Comparison of ENCODE assay signal across 2 cellular contexts in genomic region chr14:45133683-45134050, GRCh38.
TF ChIP-seq lines count a peak whose summit lies in the region.

No MANE protein-coding gene starts in this region.

TF ChIP-seq in GM23338, 12 proteins besides CTCF, POLR2A, EP300 and RAD21 (continued from another document):
- no peak for TF ChIP-seq REST (IDR thresholded peaks at IDR 0.05; ENCODE audit: unreplicated experiment)

TF ChIP-seq in WTC11, 78 proteins besides CTCF, POLR2A, EP300 and RAD21 (continued from another document):
- TF ChIP-seq USF2 (CRISPR knock-in tag; IDR thresholded peaks at IDR 0.05), result no peak
- no peak for TF ChIP-seq ZNF138 (CRISPR knock-in tag; conservative IDR thresholded peaks at IDR 0.05)
